In the genomic region with DNA sequence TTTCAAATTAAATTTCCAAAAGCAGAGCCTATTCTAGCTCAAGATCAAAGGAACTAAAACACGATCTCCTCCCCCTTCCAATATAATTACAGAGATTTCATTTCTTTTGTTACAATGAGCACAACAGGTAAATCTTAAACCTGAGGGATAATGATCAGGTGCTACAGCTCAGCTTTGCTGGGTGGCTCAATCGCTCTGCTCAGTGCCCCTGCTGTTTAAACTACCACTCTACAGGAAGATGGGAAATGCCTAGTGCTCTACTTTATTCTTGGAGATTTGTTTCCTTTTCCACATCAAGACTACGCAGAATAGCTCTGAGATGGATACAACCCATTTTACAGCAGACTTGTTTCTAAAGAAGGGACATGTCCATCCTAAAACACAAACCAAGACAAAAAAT, we compare ENCODE assay signal across 16 cellular contexts.
"Had no signal": no experiment of that assay in that cellular context is flagged by ENCODE, and none has a peak within 500 bp of the region (broad histone marks: within the 10 kb centered on the region; RNA-seq: fewer than 3 reads in every experiment).

No MANE protein-coding gene starts in this region.

- H3K9ac ChIP-seq: parathyroid adenoma had no signal

- H3K9me3 ChIP-seq: adrenal gland, gastroesophageal sphincter, mucosa of descending colon, neutrophil, thoracic aorta, upper lobe of right lung had no signal

- H3K27ac ChIP-seq: adrenal gland, cardiac muscle cell, gastroesophageal sphincter, neutrophil, parathyroid adenoma, thoracic aorta, upper lobe of right lung, WERI-Rb-1 had no signal

- H3K4me1 ChIP-seq: parathyroid adenoma had no signal

- H3K79me2 ChIP-seq: parathyroid adenoma had no signal

- ATAC-seq: activated CD4-positive, alpha-beta T cell treated with anti-CD3 and anti-CD28 coated beads for 36 hours; activated T-cell treated with anti-CD3 and anti-CD28 coated beads, Interleukin-2, amount 50 U/mL, for 4 hours; gastroesophageal sphincter; left ventricle myocardium superior; mucosa of descending colon; naive thymus-derived CD4-positive, alpha-beta T cell; upper lobe of right lung had no signal

- H2AFZ ChIP-seq: parathyroid adenoma had no signal

- H3K36me3 ChIP-seq: adrenal gland, cardiac muscle cell, gastroesophageal sphincter, neutrophil, thoracic aorta, upper lobe of right lung, WERI-Rb-1 had no signal

- H3K4me3 ChIP-seq: adrenal gland, cardiac muscle cell, gastroesophageal sphincter, mucosa of descending colon, thoracic aorta, upper lobe of right lung had no signal

- H3K27me3 ChIP-seq: adrenal gland, cardiac muscle cell, gastroesophageal sphincter, neutrophil, upper lobe of right lung had no signal

- DNase-seq: activated CD4-positive, alpha-beta memory T cell treated with anti-CD3 and anti-CD28 coated beads for 36 hours; activated CD4-positive, alpha-beta T cell treated with anti-CD3 and anti-CD28 coated beads for 36 hours; activated effector memory CD4-positive, alpha-beta T cell treated with Interleukin-2 at 50 U/mL for 16 hours; activated T-cell treated with anti-CD3 and anti-CD28 coated beads, Interleukin-2, amount 50 U/mL, for 4 hours; adrenal gland; left ventricle myocardium superior; mucosa of descending colon; naive thymus-derived CD4-positive, alpha-beta T cell; stimulated activated CD4-positive, alpha-beta T cell treated with anti-CD3 and anti-CD28 coated beads, Interleukin-1b, Interleukin-23, amount 100 ng/mL, for 48 hours; upper lobe of right lung; WERI-Rb-1 had no signal
